8 cellular contexts compared by ENCODE assay signal in genomic region chr14:103385153-103385993, GRCh38. TPM values are rescaled to one million over a fixed set of nuclear protein-coding genes. Genes with fewer than 3 reads are reported as not detected.
A peak's percentile ranks its signal among the peaks of the same experiment; 100 is the strongest.
DNase-seq lines count a peak whose midpoint lies in the region; ATAC-seq and TF ChIP-seq lines count a peak whose summit lies in the region.

MARK3 (plus strand) TSS chr14:103385415; CDS start chr14:103386030, 615 bp downstream.

- H3K4me1 ChIP-seq in breast epithelium (peaks cover 0 to 5% of the 10 kb centered on the region in 2 donors), skeletal muscle tissue (ENCODE audit: control insufficient read depth in 3 of 3, insufficient read depth in 3 of 3, low read length in 3 of 3) (peaks cover 22 to 29% (median 24%) of the 10 kb centered on the region in 3 donors)

- POLR2A ChIA-PET in AG04450 (lab: Yijun Ruan, JAX), result interaction anchor here (0.7 to 1.7 kb wide), 4 partner anchors 17 to 52 kb away, joined by 3 to 10 read pairs (median 6); partner anchors contain the start of gene EIF5

- no peaks in the 10 kb centered on the region for H3K36me3 ChIP-seq in breast epithelium
- peaks cover 0 to 2% (median 0%) of the 10 kb centered on the region in 3 donors for H3K36me3 ChIP-seq in skeletal muscle tissue (ENCODE audit: control insufficient read depth in 3 of 3, insufficient read depth in 3 of 3, low read length in 3 of 3)

- TF ChIP-seq CTCF in AG04450 (IDR thresholded peaks at IDR 0.05; ENCODE audit: low read depth, low read length) (peak; percentile 16; the same call in 1 of the 2 replicates), VCaP (conservative IDR thresholded peaks at IDR 0.05) (peak; percentile 35), breast epithelium (IDR thresholded peaks at IDR 0.05) (peak in 2 of 3 donors; percentile 4 to 14)

- peak; percentile 87 for ATAC-seq in GM18873 (IDR thresholded peaks at IDR 0.05; ENCODE audit: low FRiP score, unreplicated experiment)
- ATAC-seq in HG03139 (IDR thresholded peaks at IDR 0.05; ENCODE audit: unreplicated experiment), result peak; percentile 90

- CTCF ChIA-PET in AG04450 (lab: Charles Lee), result interaction anchor here (1.0 kb wide), 1 partner anchor 8 kb away, joined by 4 read pairs; no protein-coding TSS in a partner anchor

- H3K27me3 ChIP-seq in AG04450 (ENCODE audit: control insufficient read depth, insufficient read depth, low read length) (no peaks in the 10 kb centered on the region), breast epithelium (no peaks in the 10 kb centered on the region), skeletal muscle tissue (ENCODE audit: control insufficient read depth in 3 of 3, insufficient read depth in 3 of 3, low read length in 3 of 3) (no peaks in the 10 kb centered on the region)

- peak within 1 kb of the TSS; percentile 75 for H3K4me3 ChIP-seq in AG04450 (ENCODE audit: low read depth, low read length)
- peak within 1 kb of the TSS; percentile 81 to 99 (median 99) for H3K4me3 ChIP-seq in breast epithelium
- H3K4me3 ChIP-seq in iPS-18c (ENCODE audit: insufficient read depth, low read depth, low read length), result peak within 1 kb of the TSS; percentile 94
- H3K4me3 ChIP-seq in skeletal muscle tissue (ENCODE audit: low read length in 3 of 3), result peak within 1 kb of the TSS; percentile 91 to 98 (median 92)

- TF ChIP-seq POLR2A in breast epithelium (IDR thresholded peaks at IDR 0.05), result peak; percentile 68

- H3K9ac ChIP-seq in skeletal muscle tissue (ENCODE audit: low read depth in 1 of 3, low read length in 3 of 3), result peak within 1 kb of the TSS; percentile 81 to 98 (median 96)

- H3K27ac ChIP-seq in AG04450 (ENCODE audit: low read depth, low read length) (peak within 1 kb of the TSS; percentile 81), VCaP (peak within 1 kb of the TSS; percentile 96), breast epithelium (peak within 1 kb of the TSS; percentile 98 to 99), skeletal muscle tissue (ENCODE audit: low read depth, low read length) (peak within 1 kb of the TSS; percentile 97)

- intact Hi-C loops in breast epithelium (cut with DNase I; ENCODE audit: low total_unique reads), result no loop called here

- no peaks in the 10 kb centered on the region; the same call in 1 of the 2 replicates for H3K9me3 ChIP-seq in AG04450 (ENCODE audit: control insufficient read depth, insufficient read depth, low read length)
- no peaks in the 10 kb centered on the region for H3K9me3 ChIP-seq in breast epithelium
- no peaks in the 10 kb centered on the region for H3K9me3 ChIP-seq in iPS-18c (ENCODE audit: control insufficient read depth, insufficient read depth, low read length)
- no peaks in the 10 kb centered on the region for H3K9me3 ChIP-seq in skeletal muscle tissue (ENCODE audit: control insufficient read depth in 3 of 3, low read length in 3 of 3)

- peak; percentile 90 for DNase-seq in AG04450 (ENCODE audit: low read depth, low spot score)
- DNase-seq in NCI-H2196 treated with DMSO at 0.1 percent for 48 hours (lab: John Stamatoyannopoulos, UW; ENCODE audit: unreplicated experiment), result peak; percentile 78
- peak; percentile 96 to 97 for DNase-seq in breast epithelium (ENCODE audit: low spot score in 2 of 2)

RNA-seq across cellular contexts. Expression of gene MARK3, which starts in this region (rescaled TPM):
- polyA plus RNA-seq in AG04450 (2011; rRNA removed), result 81.3 and 109 TPM in 2 replicates
- 91.3 and 104 TPM in 2 replicates for polyA minus RNA-seq in AG04450 (2011; rRNA and poly(A)+ RNA removed)
- total RNA-seq in breast epithelium (100 to 1,000 TPM in 1 of 3 donors, 10 to 100 TPM in 2; 70.2 to 107 (median 87.5) TPM), skeletal muscle tissue (59.5 TPM)

Comparison
In these comparisons a context has a peak if more than half of its experiments do, and no peak if none do; other contexts are left out.
1. Peak in every context shown above with its lines: DNase-seq, ATAC-seq, H3K4me3 ChIP-seq and H3K27ac ChIP-seq.